Comparison of ENCODE assay signal across 9 cellular contexts in the genomic region with DNA sequence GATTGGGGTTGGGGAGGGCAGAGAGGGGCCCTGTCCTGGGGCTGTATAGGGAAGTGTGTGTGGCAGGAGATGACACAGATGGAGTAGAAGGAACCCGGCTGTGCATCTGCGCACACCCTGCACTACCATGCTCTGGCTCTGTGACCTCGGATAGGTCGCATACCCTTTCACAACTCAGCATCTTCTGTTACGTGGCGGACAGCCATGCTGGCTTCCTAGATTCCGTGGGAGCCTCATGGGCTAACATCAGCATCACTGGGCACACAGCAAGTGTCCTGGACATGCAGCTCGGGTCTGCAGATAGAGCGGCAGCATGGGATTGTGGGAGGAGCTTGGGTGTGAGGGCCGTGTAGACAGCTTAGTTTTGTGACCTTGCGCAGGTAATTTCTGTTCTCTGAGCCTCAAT. TPM values are rescaled to one million over a fixed set of nuclear protein-coding genes. Genes with fewer than 3 reads are reported as not detected.
DNase-seq lines count a peak whose midpoint lies in the region; ATAC-seq, FAIRE-seq and TF ChIP-seq lines count a peak whose summit lies in the region.
"Had no signal": no experiment of that assay in that cellular context is flagged by ENCODE, and none has a peak within 500 bp of the region (broad histone marks: within the 10 kb centered on the region; RNA-seq: fewer than 3 reads in every experiment).

No MANE protein-coding gene starts in this region.

- peaks cover 62% of the 10 kb centered on the region for H3K79me2 ChIP-seq in HepG2 (ENCODE audit: insufficient read depth, low read length)

- no peak overlapping the region for H2AFZ ChIP-seq in HepG2 (ENCODE audit: low read length)

- H3K4me3 ChIP-seq in HepG2 (replicated peaks in 1 of 3; ENCODE audit: insufficient read depth in 1 of 3, low read depth in 2 of 3, low read length in 3 of 3) (peak overlapping the region; percentile 81 to 98 (median 94); a peak in 4 of 6 replicates), right lobe of liver (no peak overlapping the region), iPS-18c (ENCODE audit: insufficient read depth, low read depth, low read length) (peak overlapping the region; percentile 100; the same call in 1 of the 2 replicates), upper lobe of right lung (peak overlapping the region; percentile 80)

- no peak for TF ChIP-seq EP300 in HepG2 (IDR thresholded peaks at IDR 0.05; ENCODE audit: low read depth in 2 of 2, low read length in 2 of 2)
- no peak for TF ChIP-seq EP300 in HepG2 (CRISPR knock-in tag; IDR thresholded peaks at IDR 0.05; ENCODE audit: borderline replicate concordance)

- H4K20me1 ChIP-seq in HepG2 (ENCODE audit: insufficient read depth, low read length): no peaks in the 10 kb centered on the region; the same call in 1 of the 2 replicates

- H3K27me3 ChIP-seq in HepG2 (ENCODE audit: control insufficient read depth in 1 of 2, insufficient read depth in 2 of 2, low read length in 2 of 2) (no peaks in the 10 kb centered on the region; a peak in 1 of 5 replicates), right lobe of liver (no peaks in the 10 kb centered on the region), upper lobe of right lung (no peaks in the 10 kb centered on the region)

- 94% methylated on average over 11 of the region's 11 CpGs for WGBS in HepG2 (ENCODE audit: low lambda C conversion rate)
- WGBS in right lobe of liver (ENCODE audit: insufficient coverage, low coverage, low lambda C conversion rate, missing lambda C conversion rate): 81% methylated on average over 6 of the region's 11 CpGs

- TF ChIP-seq POLR2A in HepG2 (IDR thresholded peaks at IDR 0.05; ENCODE audit: insufficient read depth in 1 of 2, low read depth in 2 of 2, low read length in 2 of 2): no peak
- no peak for TF ChIP-seq POLR2A in right lobe of liver (IDR thresholded peaks at IDR 0.05)

- intact Hi-C loops in HepG2 (cut with micrococcal nuclease; ENCODE audit: unreplicated experiment) (no loop called here), right lobe of liver (cut with DNase I) (no loop called here), upper lobe of right lung (cut with DNase I) (no loop called here)

- CTCF ChIA-PET in HepG2 (lab: Yijun Ruan, JAX; ENCODE audit: low intra/inter-chr PET ratio, low total read pairs): no interaction called here

- no peak for TF ChIP-seq RAD21 in HepG2 (CRISPR knock-in tag; IDR thresholded peaks at IDR 0.05)

- in situ Hi-C loops in HepG2 (cut with HindIII; ENCODE audit: extremely low pct_ligation_motif_present, low pct_unique_long_range_greater_than_20kb): no loop called here

- H3K27ac ChIP-seq in HepG2 (ENCODE audit: extremely low read length, insufficient read depth, low read length) (no peak overlapping the region), right lobe of liver (peak overlapping the region in 1 of 3 donors; percentile 92), VCaP (peak overlapping the region; percentile 99), upper lobe of right lung (no peak overlapping the region)

- H3K4me2 ChIP-seq in HepG2 (ENCODE audit: low read depth, low read length): peak overlapping the region; percentile 94

- POLR2A ChIA-PET in HepG2 (lab: Yijun Ruan, JAX): interaction anchor here (0.7 to 1.4 kb wide), 3 partner anchors 9 to 61 kb away, joined by 3 read pairs; a partner anchor contains a TSS

- H3K9me3 ChIP-seq in HepG2 (ENCODE audit: low read length): no peaks in the 10 kb centered on the region
- H3K9me3 ChIP-seq in right lobe of liver: no peaks in the 10 kb centered on the region
- H3K9me3 ChIP-seq in iPS-18c (ENCODE audit: control insufficient read depth, insufficient read depth, low read length): no peaks in the 10 kb centered on the region
- no peaks in the 10 kb centered on the region for H3K9me3 ChIP-seq in upper lobe of right lung

- DNase-seq in HepG2 (ENCODE audit: low spot score) (no peak), right lobe of liver (no peak), upper lobe of right lung (no peak)
- no peak for DNase-seq in stimulated activated CD8-positive, alpha-beta memory T cell treated with anti-CD3 and anti-CD28 coated beads, Interleukin-4, amount 100 ng/mL, for 48 hours
- DNase-seq: cerebellar nuclear complex had no signal

- peaks cover 39% of the 10 kb centered on the region for H3K4me1 ChIP-seq in HepG2 (ENCODE audit: insufficient read depth, low read length)
- H3K4me1 ChIP-seq in right lobe of liver: peaks cover 0 to 33% (median 7%) of the 10 kb centered on the region in 4 donors
- peaks cover 45% of the 10 kb centered on the region for H3K4me1 ChIP-seq in upper lobe of right lung

- peak overlapping the region; percentile 98; the same call in 1 of the 2 replicates for H3K9ac ChIP-seq in HepG2 (ENCODE audit: insufficient read depth, low read depth, low read length)

- FAIRE-seq in HepG2 (lab: Jason Lieb, UNC): no peak

- TF ChIP-seq CTCF in HepG2 (CRISPR knock-in tag; IDR thresholded peaks at IDR 0.05) (no peak), right lobe of liver (IDR thresholded peaks at IDR 0.05) (no peak), VCaP (conservative IDR thresholded peaks at IDR 0.05) (no peak), upper lobe of right lung (IDR thresholded peaks at IDR 0.05) (no peak)

- no TSS peak for BruUV-seq in HepG2 (replicated peaks; lab: Mats Ljungman, UMichigan)

- H3K36me3 ChIP-seq in HepG2 (replicated peaks in 1 of 2; ENCODE audit: control insufficient read depth in 1 of 2, insufficient read depth in 2 of 2, low read length in 2 of 2) (peaks cover 14 to 44% of the 10 kb centered on the region in 2 experiments), right lobe of liver (peaks cover 0 to 25% (median 12%) of the 10 kb centered on the region in 4 donors), upper lobe of right lung (peaks cover 31% of the 10 kb centered on the region)

- ATAC-seq in HepG2 (no peak), right lobe of liver (no peak), upper lobe of right lung (no peak), GM21423 (IDR thresholded peaks at IDR 0.05; ENCODE audit: unreplicated experiment) (no peak), GM19452 (IDR thresholded peaks at IDR 0.05; ENCODE audit: unreplicated experiment) (no peak)

RNA-seq across cellular contexts. Expression of a gene that starts 9.2 kb away (rescaled TPM):
- total RNA-seq in HepG2 (2016; rRNA removed; fragmentation: Illumina TruSeq; extraction: Trizol) (33.8 and 35.4 TPM in 2 replicates), right lobe of liver (10 to 100 TPM; 15.2 to 25.7 (median 20.6) TPM), upper lobe of right lung (42.1 TPM)
- total RNA-seq in HepG2 (2016; cell fraction: cytosol; rRNA removed; fragmentation: Illumina TruSeq; extraction: Trizol; ENCODE audit: low read depth): 21.4 and 25.6 TPM in 2 replicates
- 32.9 and 34.8 TPM in 2 replicates for total RNA-seq in HepG2 (2016; cell fraction: insoluble cytoplasmic fraction; rRNA removed; fragmentation: Illumina TruSeq; extraction: Trizol)
- total RNA-seq in HepG2 (2016; cell fraction: membrane; rRNA removed; fragmentation: Illumina TruSeq; extraction: Trizol): 37.4 and 43.6 TPM in 2 replicates
- total RNA-seq in HepG2 (2016; cell fraction: nucleus; rRNA removed; fragmentation: Illumina TruSeq; extraction: Trizol): 17.1 and 19.2 TPM in 2 replicates
- polyA plus RNA-seq in HepG2 (2011; rRNA removed): 23.6 and 29.9 TPM in 2 replicates
- polyA plus RNA-seq in HepG2 (2011; cell fraction: cytosol; rRNA removed): 24.8 and 25.8 TPM in 2 replicates
- 14.2 and 16.9 TPM in 2 replicates for polyA plus RNA-seq in HepG2 (2011; cell fraction: nucleus; rRNA removed)
- 23.8 and 28.3 TPM in 2 replicates for polyA plus RNA-seq in HepG2 (2012)
- polyA plus RNA-seq in HepG2 (2016; cell fraction: cytosol; fragmentation: Illumina TruSeq; extraction: Trizol; ENCODE audit: low read depth): 38.1 and 45.8 TPM in 2 replicates
- polyA plus RNA-seq in HepG2 (2016; cell fraction: insoluble cytoplasmic fraction; fragmentation: Illumina TruSeq; extraction: Trizol; ENCODE audit: low read depth): 52.1 and 52.2 TPM in 2 replicates
- 48.0 and 55.5 TPM in 2 replicates for polyA plus RNA-seq in HepG2 (2016; cell fraction: membrane; fragmentation: Illumina TruSeq; extraction: Trizol; ENCODE audit: low read depth)
- 58.5 and 61.4 TPM in 2 replicates for polyA plus RNA-seq in HepG2 (2016; cell fraction: nucleus; fragmentation: Illumina TruSeq; extraction: Trizol; ENCODE audit: insufficient read depth, low read depth)
- polyA minus RNA-seq in HepG2 (2011; rRNA and poly(A)+ RNA removed; ENCODE audit: low replicate concordance): 9.0 and 35.1 TPM in 2 replicates
- 8.1 and 9.9 TPM in 2 replicates for polyA minus RNA-seq in HepG2 (2011; cell fraction: cytosol; rRNA and poly(A)+ RNA removed)
- 10.1 and 10.8 TPM in 2 replicates for polyA minus RNA-seq in HepG2 (2011; cell fraction: nucleus; rRNA and poly(A)+ RNA removed)

RNA-seq across cellular contexts. Expression of a gene that starts 9.4 kb away (rescaled TPM):
- 2,153 and 2,627 TPM in 2 replicates for total RNA-seq in HepG2 (2016; rRNA removed; fragmentation: Illumina TruSeq; extraction: Trizol)
- 3,385 and 3,407 TPM in 2 replicates for total RNA-seq in HepG2 (2016; cell fraction: cytosol; rRNA removed; fragmentation: Illumina TruSeq; extraction: Trizol; ENCODE audit: low read depth)
- 2,139 and 2,989 TPM in 2 replicates for total RNA-seq in HepG2 (2016; cell fraction: insoluble cytoplasmic fraction; rRNA removed; fragmentation: Illumina TruSeq; extraction: Trizol)
- 3,807 and 4,143 TPM in 2 replicates for total RNA-seq in HepG2 (2016; cell fraction: membrane; rRNA removed; fragmentation: Illumina TruSeq; extraction: Trizol)
- total RNA-seq in HepG2 (2016; cell fraction: nucleus; rRNA removed; fragmentation: Illumina TruSeq; extraction: Trizol): 683 and 708 TPM in 2 replicates
- 2,935 and 3,116 TPM in 2 replicates for polyA plus RNA-seq in HepG2 (2011; rRNA removed)
- polyA plus RNA-seq in HepG2 (2011; cell fraction: cytosol; rRNA removed): 2,953 and 3,054 TPM in 2 replicates
- 616 and 803 TPM in 2 replicates for polyA plus RNA-seq in HepG2 (2011; cell fraction: nucleus; rRNA removed)
- 2,083 and 2,112 TPM in 2 replicates for polyA plus RNA-seq in HepG2 (2012)
- 3,684 and 3,704 TPM in 2 replicates for polyA plus RNA-seq in HepG2 (2016; cell fraction: cytosol; fragmentation: Illumina TruSeq; extraction: Trizol; ENCODE audit: low read depth)
- 2,597 and 2,813 TPM in 2 replicates for polyA plus RNA-seq in HepG2 (2016; cell fraction: insoluble cytoplasmic fraction; fragmentation: Illumina TruSeq; extraction: Trizol; ENCODE audit: low read depth)
- 3,334 and 3,770 TPM in 2 replicates for polyA plus RNA-seq in HepG2 (2016; cell fraction: membrane; fragmentation: Illumina TruSeq; extraction: Trizol; ENCODE audit: low read depth)
- 1,227 and 1,286 TPM in 2 replicates for polyA plus RNA-seq in HepG2 (2016; cell fraction: nucleus; fragmentation: Illumina TruSeq; extraction: Trizol; ENCODE audit: insufficient read depth, low read depth)
- polyA minus RNA-seq in HepG2 (2011; rRNA and poly(A)+ RNA removed; ENCODE audit: low replicate concordance): 387 and 1,363 TPM in 2 replicates
- polyA minus RNA-seq in HepG2 (2011; cell fraction: cytosol; rRNA and poly(A)+ RNA removed): 205 and 223 TPM in 2 replicates
- polyA minus RNA-seq in HepG2 (2011; cell fraction: nucleus; rRNA and poly(A)+ RNA removed): 118 and 163 TPM in 2 replicates
- total RNA-seq in right lobe of liver: 1,000 to 10,000 TPM in 2 of 6 experiments, 100 to 1,000 TPM in 4; 372 to 1,299 (median 414) TPM
- total RNA-seq in upper lobe of right lung: 794 TPM

RNA-seq across cellular contexts. Expression of a gene that starts 17.9 kb away (rescaled TPM):
- not detected in 2 replicates for total RNA-seq in HepG2 (2016; rRNA removed; fragmentation: Illumina TruSeq; extraction: Trizol)
- total RNA-seq in HepG2 (2016; cell fraction: cytosol; rRNA removed; fragmentation: Illumina TruSeq; extraction: Trizol; ENCODE audit: low read depth): not detected in 2 replicates
- total RNA-seq in HepG2 (2016; cell fraction: insoluble cytoplasmic fraction; rRNA removed; fragmentation: Illumina TruSeq; extraction: Trizol): not detected in 2 replicates
- total RNA-seq in HepG2 (2016; cell fraction: membrane; rRNA removed; fragmentation: Illumina TruSeq; extraction: Trizol): not detected in 2 replicates
- not detected in 2 replicates for total RNA-seq in HepG2 (2016; cell fraction: nucleus; rRNA removed; fragmentation: Illumina TruSeq; extraction: Trizol)
- not detected in 2 replicates for polyA plus RNA-seq in HepG2 (2011; rRNA removed)
- not detected in 2 replicates for polyA plus RNA-seq in HepG2 (2011; cell fraction: cytosol; rRNA removed)
- polyA plus RNA-seq in HepG2 (2011; cell fraction: nucleus; rRNA removed): not detected in 2 replicates
- polyA plus RNA-seq in HepG2 (2012): 0.11 TPM in 1 of 2 replicates, not detected in the other
- polyA plus RNA-seq in HepG2 (2016; cell fraction: cytosol; fragmentation: Illumina TruSeq; extraction: Trizol; ENCODE audit: low read depth): not detected in 2 replicates
- polyA plus RNA-seq in HepG2 (2016; cell fraction: insoluble cytoplasmic fraction; fragmentation: Illumina TruSeq; extraction: Trizol; ENCODE audit: low read depth): not detected in 2 replicates
- polyA plus RNA-seq in HepG2 (2016; cell fraction: membrane; fragmentation: Illumina TruSeq; extraction: Trizol; ENCODE audit: low read depth): not detected in 2 replicates
- polyA plus RNA-seq in HepG2 (2016; cell fraction: nucleus; fragmentation: Illumina TruSeq; extraction: Trizol; ENCODE audit: insufficient read depth, low read depth): not detected in 2 replicates
- not detected in 2 replicates for polyA minus RNA-seq in HepG2 (2011; rRNA and poly(A)+ RNA removed; ENCODE audit: low replicate concordance)
- not detected in 2 replicates for polyA minus RNA-seq in HepG2 (2011; cell fraction: cytosol; rRNA and poly(A)+ RNA removed)
- not detected in 2 replicates for polyA minus RNA-seq in HepG2 (2011; cell fraction: nucleus; rRNA and poly(A)+ RNA removed)
- not detected for total RNA-seq in right lobe of liver
- total RNA-seq in upper lobe of right lung: not detected

Comparison
In these comparisons a context has a peak if more than half of its experiments do, and no peak if none do; other contexts are left out.
1. H3K4me3 ChIP-seq: peak in HepG2 (3 of 3), iPS-18c (single experiment) and upper lobe of right lung (single experiment); none in right lobe of liver (0 of 3).